17 cellular contexts compared by ENCODE assay signal in the genomic region with DNA sequence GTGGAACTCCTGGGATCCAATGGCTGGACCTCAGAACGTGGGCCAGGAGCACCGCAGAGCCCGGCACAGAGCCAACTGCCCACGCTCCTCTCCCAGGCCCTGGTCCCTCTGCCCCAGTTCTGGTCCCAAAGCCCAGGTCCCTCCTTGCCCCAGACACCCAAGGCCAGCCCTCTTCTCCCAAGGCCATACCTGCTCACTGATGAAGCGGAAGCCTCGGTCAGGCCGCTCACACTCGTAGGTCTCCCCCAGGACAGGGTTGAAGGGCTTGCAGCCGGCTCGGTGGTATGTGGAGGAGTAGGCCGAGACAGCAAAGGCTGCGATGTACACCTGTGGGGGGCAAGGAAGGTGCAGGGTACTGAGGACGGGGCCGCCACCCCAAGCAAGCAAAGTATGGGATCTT. TPM values are rescaled to one million over a fixed set of nuclear protein-coding genes. Genes with fewer than 3 reads are reported as not detected.
DNase-seq lines count a peak whose midpoint lies in the region; ATAC-seq and TF ChIP-seq lines count a peak whose summit lies in the region.
"Had no signal": no experiment of that assay in that cellular context is flagged by ENCODE, and none has a peak within 500 bp of the region (broad histone marks: within the 10 kb centered on the region; RNA-seq: fewer than 3 reads in every experiment).

No MANE protein-coding gene starts in this region.

- H3K9me3 Mint-ChIP-seq in activated T-helper 17 cell treated with anti-CD3 and anti-CD28 coated beads, Interleukin-2, amount 50 U/mL, for 72 hours = no peaks in the 10 kb centered on the region
- H3K9me3 Mint-ChIP-seq in natural killer cell (no peaks in the 10 kb centered on the region), type B pancreatic cell (no peaks in the 10 kb centered on the region)
- H3K9me3 Mint-ChIP-seq: CD4-positive, alpha-beta memory T cell; GM23338 had no signal

- intact Hi-C loops in natural killer cell (cut with micrococcal nuclease) = no loop called here

- DNase-seq in activated T-cell treated with anti-CD3 and anti-CD28 coated beads, Interleukin-2, amount 50 U/mL, for 1 hour = peak; percentile 7
- no peak for DNase-seq in activated T-cell treated with anti-CD3 and anti-CD28 coated beads, Interleukin-2, amount 50 U/mL, for 48 hours
- DNase-seq in natural killer cell (no peak), type B pancreatic cell (ENCODE audit: extremely low spot score, unreplicated experiment) (no peak), H4 (ENCODE audit: low spot score) (no peak), DMS153 (lab: John Stamatoyannopoulos, UW) (no peak)
- DNase-seq in stimulated activated CD4-positive, alpha-beta T cell treated with anti-CD3 and anti-CD28 coated beads, Interleukin-4, amount 100 ng/mL, for 1 hour = no peak
- DNase-seq: CD4-positive, alpha-beta memory T cell; GDM1; NCI-H1436; NCI-H2029; NCI-H510A; NCI-H774; RPMI8226 had no signal

- H3K27me3 Mint-ChIP-seq in activated T-helper 17 cell treated with anti-CD3 and anti-CD28 coated beads, Interleukin-2, amount 50 U/mL, for 72 hours = no peaks in the 10 kb centered on the region
- H3K27me3 Mint-ChIP-seq in natural killer cell (ENCODE audit: low read depth in 2 of 2) = no peaks in the 10 kb centered on the region
- no peaks in the 10 kb centered on the region for H3K27me3 Mint-ChIP-seq in type B pancreatic cell
- H3K27me3 Mint-ChIP-seq: CD4-positive, alpha-beta memory T cell had no signal

- TF ChIP-seq CTCF in natural killer cell (IDR thresholded peaks at IDR 0.05) (no peak), type B pancreatic cell (conservative IDR thresholded peaks at IDR 0.05) (no peak)

- H3K4me1 Mint-ChIP-seq in activated T-helper 17 cell treated with anti-CD3 and anti-CD28 coated beads, Interleukin-2, amount 50 U/mL, for 72 hours = peaks cover 19% of the 10 kb centered on the region
- peaks cover 29 to 44% of the 10 kb centered on the region in 2 donors for H3K4me1 Mint-ChIP-seq in natural killer cell
- peaks cover 10% of the 10 kb centered on the region for H3K4me1 Mint-ChIP-seq in type B pancreatic cell (ENCODE audit: unreplicated experiment)

- H3K36me3 Mint-ChIP-seq in activated T-helper 17 cell treated with anti-CD3 and anti-CD28 coated beads, Interleukin-2, amount 50 U/mL, for 72 hours (ENCODE audit: low read depth) = peaks cover 75% of the 10 kb centered on the region
- peaks cover 24% of the 10 kb centered on the region for H3K36me3 Mint-ChIP-seq in natural killer cell
- peaks cover 7% of the 10 kb centered on the region for H3K36me3 Mint-ChIP-seq in type B pancreatic cell

- H3K27ac Mint-ChIP-seq in activated T-helper 17 cell treated with anti-CD3 and anti-CD28 coated beads, Interleukin-2, amount 50 U/mL, for 72 hours = peak overlapping the region; percentile 38
- peak overlapping the region; percentile 93 for H3K27ac Mint-ChIP-seq in natural killer cell
- H3K27ac Mint-ChIP-seq in type B pancreatic cell = peak overlapping the region; percentile 75
- H3K27ac Mint-ChIP-seq: GM23338 had no signal

- no peak overlapping the region for H3K4me3 Mint-ChIP-seq in activated T-helper 17 cell treated with anti-CD3 and anti-CD28 coated beads, Interleukin-2, amount 50 U/mL, for 72 hours
- H3K4me3 Mint-ChIP-seq in natural killer cell (no peak overlapping the region), type B pancreatic cell (no peak overlapping the region)
- H3K4me3 Mint-ChIP-seq: CD4-positive, alpha-beta memory T cell; GM23338 had no signal

- ATAC-seq in activated T-helper 17 cell treated with anti-CD3 and anti-CD28 coated beads, Interleukin-2, amount 50 U/mL, for 72 hours (replicated peaks) = no peak
- no peak for ATAC-seq in natural killer cell
- ATAC-seq: GM12878, GM23338 had no signal

RNA-seq across cellular contexts. Expression of a gene that starts 8.5 kb away (rescaled TPM):
- total RNA-seq in activated T-helper 17 cell treated with anti-CD3 and anti-CD28 coated beads, Interleukin-2, amount 50 U/mL, for 72 hours = 10 to 100 TPM; 11.6 to 14.4 TPM
- 100 to 1,000 TPM; 113 to 162 (median 119) TPM for total RNA-seq in natural killer cell
- total RNA-seq in type B pancreatic cell (ENCODE audit: low replicate concordance) = 9.1 and 20.3 TPM in 2 replicates
- total RNA-seq in H4 (2014; rRNA removed; shearing (Covaris generic)) = 1.9 and 4.4 TPM in 2 replicates

RNA-seq across cellular contexts. Expression of a gene that starts 18.3 kb away (rescaled TPM):
- 10 to 100 TPM; 58.0 to 58.8 TPM for total RNA-seq in activated T-helper 17 cell treated with anti-CD3 and anti-CD28 coated beads, Interleukin-2, amount 50 U/mL, for 72 hours
- total RNA-seq in natural killer cell (100 to 1,000 TPM; 106 to 232 (median 144) TPM), type B pancreatic cell (ENCODE audit: low replicate concordance) (37.7 and 49.4 TPM in 2 replicates)
- total RNA-seq in H4 (2014; rRNA removed; shearing (Covaris generic)) = 54.8 and 69.1 TPM in 2 replicates

RNA-seq across cellular contexts. Expression of a gene that starts 18.4 kb away (rescaled TPM):
- total RNA-seq in activated T-helper 17 cell treated with anti-CD3 and anti-CD28 coated beads, Interleukin-2, amount 50 U/mL, for 72 hours = under 1 TPM; 0.58 to 0.61 TPM
- 1 to 10 TPM; 1.7 to 3.1 (median 2.7) TPM for total RNA-seq in natural killer cell
- total RNA-seq in type B pancreatic cell (ENCODE audit: low replicate concordance) = 0.64 and 2.8 TPM in 2 replicates
- 0.27 and 0.35 TPM in 2 replicates for total RNA-seq in H4 (2014; rRNA removed; shearing (Covaris generic))

RNA-seq across cellular contexts. Expression of a gene that starts 28.0 kb away (rescaled TPM):
- total RNA-seq in activated T-helper 17 cell treated with anti-CD3 and anti-CD28 coated beads, Interleukin-2, amount 50 U/mL, for 72 hours = 10 to 100 TPM; 21.2 to 21.8 TPM
- total RNA-seq in natural killer cell (10 to 100 TPM; 33.7 to 38.0 (median 35.7) TPM), type B pancreatic cell (ENCODE audit: low replicate concordance) (34.9 and 45.2 TPM in 2 replicates)
- total RNA-seq in H4 (2014; rRNA removed; shearing (Covaris generic)) = 21.0 and 21.9 TPM in 2 replicates

RNA-seq across cellular contexts. Expression of a gene that starts 37.9 kb away (rescaled TPM):
- total RNA-seq in activated T-helper 17 cell treated with anti-CD3 and anti-CD28 coated beads, Interleukin-2, amount 50 U/mL, for 72 hours = under 1 TPM in 1 of 2 donors, not detected in 1; 0.21 TPM
- total RNA-seq in natural killer cell = under 1 TPM in 2 of 3 donors, not detected in 1; 0.09 TPM
- total RNA-seq in type B pancreatic cell (ENCODE audit: low replicate concordance) = 19.3 and 75.1 TPM in 2 replicates
- total RNA-seq in H4 (2014; rRNA removed; shearing (Covaris generic)) = 0.14 and 0.21 TPM in 2 replicates
- total RNA-seq: CD4-positive, alpha-beta memory T cell; GM12878 had no signal

Comparison
In these comparisons a context has a peak if more than half of its experiments do, and no peak if none do; other contexts are left out.
1. H3K27ac Mint-ChIP-seq: peak in every context shown above with its lines; median percentile 93 in natural killer cell; 75 in type B pancreatic cell; 38 in activated T-helper 17 cell treated with anti-CD3 and anti-CD28 coated beads, Interleukin-2, amount 50 U/mL, for 72 hours.